In genomic region chr11:83410605-83411565, GRCh38 we compare ENCODE assay signal across 23 cellular contexts.
A peak's percentile ranks its signal among the peaks of the same experiment; 100 is the strongest.
DNase-seq lines count a peak whose midpoint lies in the region; ATAC-seq and TF ChIP-seq lines count a peak whose summit lies in the region.
"Had no signal": no experiment of that assay in that cellular context is flagged by ENCODE, and none has a peak within 500 bp of the region (broad histone marks: within the 10 kb centered on the region; RNA-seq: fewer than 3 reads in every experiment).

No MANE protein-coding gene starts in this region.

- peak; percentile 70 for ATAC-seq in Right ventricle myocardium superior (ENCODE audit: poor library complexity)
- ATAC-seq in right cardiac atrium = no peak
- no peak for ATAC-seq in activated CD8-positive, alpha-beta T cell treated with anti-CD3 and anti-CD28 coated beads for 36 hours
- ATAC-seq in gastroesophageal sphincter = no peak
- ATAC-seq: PC-3, T-cell had no signal

- intact Hi-C loops in Right ventricle myocardium superior (cut with DNase I) = no loop called here
- intact Hi-C loops in right cardiac atrium (cut with DNase I) = no loop called here
- intact Hi-C loops in thyroid gland (cut with DNase I) = no loop called here
- intact Hi-C loops in activated CD8-positive, alpha-beta T cell treated with anti-CD3 and anti-CD28 coated beads for 36 hours (cut with micrococcal nuclease) = no loop called here

- H3K27ac ChIP-seq in right cardiac atrium (ENCODE audit: low read length) = no peak overlapping the region
- H3K27ac ChIP-seq in WERI-Rb-1 = no peak overlapping the region
- H3K27ac ChIP-seq in thyroid gland = peak overlapping the region; percentile 75 to 87 (median 80)
- H3K27ac ChIP-seq in gastroesophageal sphincter = no peak overlapping the region
- H3K27ac ChIP-seq: A549, colonic mucosa, esophagus squamous epithelium had no signal

- peaks cover 4% of the 10 kb centered on the region for H3K9me3 Mint-ChIP-seq in activated CD8-positive, alpha-beta T cell treated with anti-CD3 and anti-CD28 coated beads for 36 hours

- no peak for TF ChIP-seq EP300 in gastroesophageal sphincter (IDR thresholded peaks at IDR 0.05)

- WGBS in right cardiac atrium = 76% methylated on average over 2 of the region's 2 CpGs
- 54 to 78% methylated on average over 2 of the region's 2 CpGs for WGBS in thyroid gland, 2 donors
- WGBS in gastroesophageal sphincter (ENCODE audit: low coverage in 1 of 2), 2 donors = 73 to 88% methylated on average over 1 to 2 of the region's 2 CpGs

- no peaks in the 10 kb centered on the region for H3K4me1 ChIP-seq in right cardiac atrium (ENCODE audit: control insufficient read depth, insufficient read depth, low read length)
- peaks cover 24 to 25% of the 10 kb centered on the region in 2 donors for H3K4me1 ChIP-seq in thyroid gland
- H3K4me1 ChIP-seq in gastroesophageal sphincter = no peaks in the 10 kb centered on the region
- H3K4me1 ChIP-seq: A549, colonic mucosa had no signal

- H3K36me3 Mint-ChIP-seq in activated CD8-positive, alpha-beta T cell treated with anti-CD3 and anti-CD28 coated beads for 36 hours (ENCODE audit: low read depth) = no peaks in the 10 kb centered on the region
- H3K36me3 Mint-ChIP-seq: brain, T-cell had no signal

- CTCF ChIA-PET in activated CD8-positive, alpha-beta T cell treated with anti-CD3 and anti-CD28 coated beads for 36 hours (lab: Charles Lee) = no interaction called here

- H3K36me3 ChIP-seq in WERI-Rb-1 = no peaks in the 10 kb centered on the region
- no peaks in the 10 kb centered on the region for H3K36me3 ChIP-seq in thyroid gland
- no peaks in the 10 kb centered on the region for H3K36me3 ChIP-seq in gastroesophageal sphincter
- H3K36me3 ChIP-seq in MG63 = no peaks in the 10 kb centered on the region
- H3K36me3 ChIP-seq: colonic mucosa, esophagus squamous epithelium had no signal

- 0 out of 2 replicates have a peak, but pooled peaks have one; percentile 10 for TF ChIP-seq CTCF in WERI-Rb-1 (IDR thresholded peaks at IDR 0.05; ENCODE audit: low read depth, low read length)
- TF ChIP-seq CTCF in thyroid gland (IDR thresholded peaks at IDR 0.05) = peak in 1 of 6 experiments; percentile 22
- TF ChIP-seq CTCF in activated CD8-positive, alpha-beta T cell treated with anti-CD3 and anti-CD28 coated beads for 36 hours (IDR thresholded peaks at IDR 0.05) = no peak
- no peak for TF ChIP-seq CTCF in gastroesophageal sphincter (IDR thresholded peaks at IDR 0.05)

- H3K27me3 ChIP-seq in right cardiac atrium (ENCODE audit: control insufficient read depth, insufficient read depth) (no peaks in the 10 kb centered on the region), WERI-Rb-1 (ENCODE audit: insufficient read depth, low read depth, severe bottlenecking) (no peaks in the 10 kb centered on the region), thyroid gland (no peaks in the 10 kb centered on the region), gastroesophageal sphincter (no peaks in the 10 kb centered on the region), MG63 (no peaks in the 10 kb centered on the region)
- H3K27me3 ChIP-seq: colonic mucosa, esophagus squamous epithelium had no signal

- TF ChIP-seq POLR2A in thyroid gland (IDR thresholded peaks at IDR 0.05) (no peak), gastroesophageal sphincter (IDR thresholded peaks at IDR 0.05) (no peak)

- POLR2A ChIA-PET in activated CD8-positive, alpha-beta T cell treated with anti-CD3 and anti-CD28 coated beads for 36 hours (lab: Charles Lee) = no interaction called here

- H3K4me3 ChIP-seq in right cardiac atrium (ENCODE audit: low read length) (no peak overlapping the region), WERI-Rb-1 (ENCODE audit: low read depth, low read length) (no peak overlapping the region), thyroid gland (replicated peaks in 1 of 3) (no peak overlapping the region), gastroesophageal sphincter (no peak overlapping the region), MG63 (no peak overlapping the region)
- H3K4me3 ChIP-seq: A549, colonic mucosa, esophagus squamous epithelium, lung had no signal

- H3K27ac Mint-ChIP-seq in activated CD8-positive, alpha-beta T cell treated with anti-CD3 and anti-CD28 coated beads for 36 hours = no peak overlapping the region
- H3K27ac Mint-ChIP-seq: B cell, brain, T-cell had no signal

- H3K9me3 ChIP-seq in right cardiac atrium (ENCODE audit: control insufficient read depth, low read length) (no peaks in the 10 kb centered on the region), WERI-Rb-1 (ENCODE audit: severe bottlenecking) (peaks cover under 1% of the 10 kb centered on the region), thyroid gland (no peaks in the 10 kb centered on the region), gastroesophageal sphincter (no peaks in the 10 kb centered on the region), MG63 (no peaks in the 10 kb centered on the region)
- H3K9me3 ChIP-seq: A549, colonic mucosa, esophagus squamous epithelium had no signal

- peaks cover 1% of the 10 kb centered on the region for H3K27me3 Mint-ChIP-seq in activated CD8-positive, alpha-beta T cell treated with anti-CD3 and anti-CD28 coated beads for 36 hours
- H3K27me3 Mint-ChIP-seq: brain had no signal

- no peaks in the 10 kb centered on the region for H3K4me1 Mint-ChIP-seq in activated CD8-positive, alpha-beta T cell treated with anti-CD3 and anti-CD28 coated beads for 36 hours (ENCODE audit: low read depth)
- H3K4me1 Mint-ChIP-seq: B cell, brain, T-cell had no signal

- H3K4me3 Mint-ChIP-seq in activated CD8-positive, alpha-beta T cell treated with anti-CD3 and anti-CD28 coated beads for 36 hours = no peak overlapping the region
- H3K4me3 Mint-ChIP-seq: B cell, brain, T-cell had no signal

- DNase-seq in Right ventricle myocardium superior = no peak
- DNase-seq in right cardiac atrium = no peak
- no peak for DNase-seq in WERI-Rb-1
- DNase-seq in left kidney (ENCODE audit: low read depth, low spot score) = peak; percentile 26
- DNase-seq in thyroid gland = peak; percentile 83 to 87
- no peak for DNase-seq in activated CD8-positive, alpha-beta T cell treated with anti-CD3 and anti-CD28 coated beads for 36 hours
- DNase-seq in MG63 = no peak
- DNase-seq: activated CD4-positive, CD25-positive, alpha-beta regulatory T cell treated with anti-CD3 and anti-CD28 coated beads, Interleukin-2, amount 50 U/mL, for 72 hours; activated T-cell treated with anti-CD3 and anti-CD28 coated beads, Interleukin-2, amount 50 U/mL, for 1 hour; colonic mucosa; DND-41; esophagus squamous epithelium; HCEC 1CT; NCI-H1105; NCI-H2081; NCI-H226; PC-3; T-cell had no signal

Comparison
In these comparisons a context has a peak if more than half of its experiments do, and no peak if none do; other contexts are left out.
1. DNase-seq: peak in left kidney (single experiment) and thyroid gland (2 of 2); none in Right ventricle myocardium superior (single experiment), right cardiac atrium (0 of 3), WERI-Rb-1 (single experiment), activated CD8-positive, alpha-beta T cell treated with anti-CD3 and anti-CD28 coated beads for 36 hours (single experiment) and MG63 (single experiment).
2. H3K27ac ChIP-seq: peak in thyroid gland (3 of 3); none in right cardiac atrium (single experiment), WERI-Rb-1 (single experiment) and gastroesophageal sphincter (0 of 4).